In the genomic region with DNA sequence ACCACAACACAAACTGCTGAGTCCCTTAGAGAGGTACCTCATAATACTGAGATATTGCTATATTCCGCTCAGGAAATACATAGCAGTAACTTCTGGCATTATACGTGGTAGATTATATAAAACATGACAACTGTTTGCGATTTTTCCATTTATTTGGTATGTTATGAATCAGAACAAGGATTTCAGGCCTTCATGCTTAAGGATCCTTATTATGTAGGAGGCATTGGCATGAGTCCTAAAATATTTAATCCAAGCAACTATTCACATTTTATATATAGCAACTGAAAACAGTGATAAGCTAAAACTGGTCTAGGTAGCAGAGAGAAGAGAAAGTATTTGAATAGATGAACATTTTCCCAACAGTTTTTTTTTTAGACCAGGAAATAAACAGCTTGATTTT, we compare ENCODE assay signal across 18 cellular contexts.
DNase-seq lines count a peak whose midpoint lies in the region; ATAC-seq and TF ChIP-seq lines count a peak whose summit lies in the region.
"Had no signal": no experiment of that assay in that cellular context is flagged by ENCODE, and none has a peak within 500 bp of the region (broad histone marks: within the 10 kb centered on the region; RNA-seq: fewer than 3 reads in every experiment).

No MANE protein-coding gene starts in this region.

- no peak for ATAC-seq in aorta (ENCODE audit: low FRiP score)

- intact Hi-C loops in cardiac septum (cut with DNase I) (no loop called here), aorta (cut with DNase I) (no loop called here)
- intact Hi-C loops in activated CD4-positive, alpha-beta T cell treated with anti-CD3 and anti-CD28 coated beads, Interleukin-2, amount 10 ng/mL, durations not matched to agents 24 days and 14 days (cut with micrococcal nuclease), result no loop called here

- H3K9me3 ChIP-seq in right atrium auricular region (no peaks in the 10 kb centered on the region), aorta (ENCODE audit: control insufficient read depth, low read length) (no peaks in the 10 kb centered on the region)
- H3K9me3 ChIP-seq: Peyer's patch had no signal

- H3K27ac ChIP-seq in right atrium auricular region (peak overlapping the region; percentile 65 to 88), coronary artery (peak overlapping the region; percentile 76 to 85), aorta (ENCODE audit: low read depth in 1 of 2, low read length in 2 of 2) (no peak overlapping the region)
- H3K27ac ChIP-seq: Peyer's patch had no signal

- no peak for TF ChIP-seq CTCF in right atrium auricular region (IDR thresholded peaks at IDR 0.05)
- no peak for TF ChIP-seq CTCF in coronary artery (IDR thresholded peaks at IDR 0.05)
- no peak for TF ChIP-seq CTCF in nephron (IDR thresholded peaks at IDR 0.05; ENCODE audit: unreplicated experiment in 3 of 3)

- 49 to 52% methylated on average over 3 of the region's 3 CpGs for WGBS in aorta, 2 donors

- H3K27me3 ChIP-seq in right atrium auricular region (no peaks in the 10 kb centered on the region), aorta (ENCODE audit: control insufficient read depth in 1 of 2, insufficient read depth in 2 of 2, low read length in 1 of 2) (no peaks in the 10 kb centered on the region)
- H3K27me3 ChIP-seq: Peyer's patch had no signal

- H3K9me3 Mint-ChIP-seq in nephron, result no peaks in the 10 kb centered on the region
- no peaks in the 10 kb centered on the region for H3K9me3 Mint-ChIP-seq in activated CD4-positive, alpha-beta T cell treated with anti-CD3 and anti-CD28 coated beads, Interleukin-2, amount 10 ng/mL, durations not matched to agents 24 days and 14 days
- H3K9me3 Mint-ChIP-seq: CD4-positive, CD25-positive, alpha-beta regulatory T cell had no signal

- H3K4me3 Mint-ChIP-seq in nephron, result no peak overlapping the region
- H3K4me3 Mint-ChIP-seq in activated CD4-positive, alpha-beta T cell treated with anti-CD3 and anti-CD28 coated beads, Interleukin-2, amount 10 ng/mL, durations not matched to agents 24 days and 14 days, result no peak overlapping the region
- H3K4me3 Mint-ChIP-seq: CD4-positive, CD25-positive, alpha-beta regulatory T cell had no signal

- no peaks in the 10 kb centered on the region for H3K36me3 Mint-ChIP-seq in nephron (ENCODE audit: low read depth)
- H3K36me3 Mint-ChIP-seq in activated CD4-positive, alpha-beta T cell treated with anti-CD3 and anti-CD28 coated beads, Interleukin-2, amount 10 ng/mL, durations not matched to agents 24 days and 14 days (ENCODE audit: low read depth), result no peaks in the 10 kb centered on the region
- H3K36me3 Mint-ChIP-seq: CD4-positive, CD25-positive, alpha-beta regulatory T cell had no signal

- H3K4me1 ChIP-seq in right atrium auricular region (peaks cover 0 to 66% of the 10 kb centered on the region in 2 donors), aorta (ENCODE audit: control insufficient read depth in 1 of 2, insufficient read depth in 2 of 2, low read length in 2 of 2) (no peaks in the 10 kb centered on the region)
- H3K4me1 ChIP-seq: Peyer's patch had no signal

- H3K36me3 ChIP-seq in right atrium auricular region (no peaks in the 10 kb centered on the region), aorta (ENCODE audit: control insufficient read depth in 1 of 2, insufficient read depth in 2 of 2, low read length in 1 of 2) (no peaks in the 10 kb centered on the region)
- H3K36me3 ChIP-seq: Peyer's patch had no signal

- H3K27ac Mint-ChIP-seq in nephron, result peak overlapping the region; percentile 8 to 83 (median 65)
- no peak overlapping the region for H3K27ac Mint-ChIP-seq in activated CD4-positive, alpha-beta T cell treated with anti-CD3 and anti-CD28 coated beads, Interleukin-2, amount 10 ng/mL, durations not matched to agents 24 days and 14 days

- peaks cover 29% of the 10 kb centered on the region for H3K4me1 Mint-ChIP-seq in nephron
- H3K4me1 Mint-ChIP-seq in activated CD4-positive, alpha-beta T cell treated with anti-CD3 and anti-CD28 coated beads, Interleukin-2, amount 10 ng/mL, durations not matched to agents 24 days and 14 days, result peaks cover 2% of the 10 kb centered on the region
- H3K4me1 Mint-ChIP-seq: CD4-positive, CD25-positive, alpha-beta regulatory T cell had no signal

- H3K4me3 ChIP-seq in right atrium auricular region (no peak overlapping the region), coronary artery (peak overlapping the region; percentile 27), aorta (ENCODE audit: low read length in 2 of 2) (no peak overlapping the region)
- H3K4me3 ChIP-seq: Peyer's patch had no signal

- H3K27me3 Mint-ChIP-seq in nephron (ENCODE audit: low read depth), result no peaks in the 10 kb centered on the region
- no peaks in the 10 kb centered on the region for H3K27me3 Mint-ChIP-seq in activated CD4-positive, alpha-beta T cell treated with anti-CD3 and anti-CD28 coated beads, Interleukin-2, amount 10 ng/mL, durations not matched to agents 24 days and 14 days
- H3K27me3 Mint-ChIP-seq: CD4-positive, CD25-positive, alpha-beta regulatory T cell had no signal

- DNase-seq in right atrium auricular region (ENCODE audit: low spot score) (no peak), cardiac septum (ENCODE audit: low spot score) (no peak), coronary artery (ENCODE audit: low spot score) (no peak), aorta (no peak), Ammon's horn (ENCODE audit: low spot score) (no peak)
- DNase-seq in activated CD4-positive, alpha-beta T cell treated with anti-CD3 and anti-CD28 coated beads, Interleukin-2, amount 10 ng/mL, durations not matched to agents 24 days and 14 days, result no peak
- DNase-seq in activated T-cell treated with anti-CD3 and anti-CD28 coated beads, Interleukin-2, amount 50 U/mL, for 1 hour, result no peak
- DNase-seq: AML-193; Calu3; CD4-positive, CD25-positive, alpha-beta regulatory T cell; DMS79 treated with DMSO at 0.1 percent for 48 hours; HCEC 1CT; NCI-H187 treated with DMSO at 0.1 percent for 48 hours; NCI-H2171; NCI-H446 treated with DMSO at 0.1 percent for 48 hours; NCI-H774; Peyer's patch had no signal

Comparison
In these comparisons a context has a peak if more than half of its experiments do, and no peak if none do; other contexts are left out.
1. H3K27ac ChIP-seq: peak in right atrium auricular region (2 of 2) and coronary artery (2 of 2); none in aorta (0 of 2).